15 cellular contexts compared by ENCODE assay signal in the genomic region with DNA sequence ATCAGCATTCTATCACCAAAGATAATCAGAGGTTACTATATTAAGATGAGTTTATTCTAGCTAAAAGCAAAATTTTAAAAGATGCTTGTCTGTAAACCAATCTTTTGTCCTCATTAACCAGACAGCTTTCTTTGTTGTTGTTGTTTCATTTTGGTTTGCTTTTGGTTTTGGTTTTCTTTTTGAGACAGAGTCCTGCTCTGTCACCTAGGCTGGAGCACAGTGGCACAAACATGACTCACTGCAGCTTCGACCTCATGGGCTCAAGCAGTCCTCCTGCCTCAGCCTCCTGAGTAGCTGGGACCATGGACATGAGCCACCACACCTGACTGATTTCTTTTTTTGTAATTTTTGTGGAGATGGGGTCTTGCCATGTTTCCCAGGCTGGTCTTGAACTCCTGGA.
DNase-seq lines count a peak whose midpoint lies in the region; ATAC-seq and TF ChIP-seq lines count a peak whose summit lies in the region.
"Had no signal": no experiment of that assay in that cellular context is flagged by ENCODE, and none has a peak within 500 bp of the region (broad histone marks: within the 10 kb centered on the region; RNA-seq: fewer than 3 reads in every experiment).

No MANE protein-coding gene starts in this region.

- H2AFZ ChIP-seq in MM.1S (ENCODE audit: low read length) (peak overlapping the region; percentile 4; the same call in 1 of the 2 replicates), neural progenitor cell (replicated peaks) (no peak overlapping the region)

- peak overlapping the region; percentile 10; the same call in 1 of the 2 replicates for H3K4me2 ChIP-seq in MM.1S (ENCODE audit: low read depth, low read length)
- no peak overlapping the region for H3K4me2 ChIP-seq in neural progenitor cell

- H3K9me3 Mint-ChIP-seq in neural progenitor cell, result peaks cover 20% of the 10 kb centered on the region

- H3K27me3 Mint-ChIP-seq in neural progenitor cell (ENCODE audit: insufficient read depth, low read depth), result no peaks in the 10 kb centered on the region

- H3K9me2 ChIP-seq in MM.1S (replicated peaks; ENCODE audit: insufficient read depth, low read length), result no peaks in the 10 kb centered on the region

- no peaks in the 10 kb centered on the region for H3K36me3 Mint-ChIP-seq in neural progenitor cell
- H3K36me3 Mint-ChIP-seq: mesothelial cell of epicardium had no signal

- H3K4me3 ChIP-seq in MM.1S (ENCODE audit: low read length) (no peak overlapping the region), neural progenitor cell (no peak overlapping the region), left lung (no peak overlapping the region)
- H3K4me3 ChIP-seq: right atrium auricular region had no signal

- H3K79me2 ChIP-seq in MM.1S (ENCODE audit: low read length) (no peaks in the 10 kb centered on the region), neural progenitor cell (ENCODE audit: low read depth) (no peaks in the 10 kb centered on the region)

- H3K27ac ChIP-seq in MM.1S (ENCODE audit: low read length), result no peak overlapping the region
- H3K27ac ChIP-seq in neural progenitor cell, result no peak overlapping the region
- H3K27ac ChIP-seq in left lung, result no peak overlapping the region
- H3K27ac ChIP-seq: right atrium auricular region, WERI-Rb-1 had no signal

- DNase-seq in MM.1S (peak; percentile 46), ureter (ENCODE audit: low spot score) (no peak), neural progenitor cell (ENCODE audit: low spot score) (no peak), left lung (no peak)
- no peak for DNase-seq in activated effector memory CD4-positive, alpha-beta T cell treated with anti-CD3 and anti-CD28 coated beads, Interleukin-2, amount 50 U/mL, for 16 hours
- DNase-seq: effector CD8-positive, alpha-beta T cell; islet precursor cell; NCI-H146; stimulated activated CD4-positive, alpha-beta T cell treated with anti-CD3 and anti-CD28 coated beads, Interleukin-2, amount 100 ng/mL, for 24 hours; WERI-Rb-1 had no signal

- no peaks in the 10 kb centered on the region for H3K27me3 ChIP-seq in MM.1S (replicated peaks; ENCODE audit: insufficient read depth, low read length)
- H3K27me3 ChIP-seq in neural progenitor cell, result no peaks in the 10 kb centered on the region
- no peaks in the 10 kb centered on the region for H3K27me3 ChIP-seq in left lung
- H3K27me3 ChIP-seq: right atrium auricular region had no signal

- no peaks in the 10 kb centered on the region for H3F3A ChIP-seq in MM.1S (ENCODE audit: insufficient read depth, low read length)
- H3F3A ChIP-seq in neural progenitor cell (ENCODE audit: low read depth), result peaks cover 6% of the 10 kb centered on the region

- H3K4me1 ChIP-seq in MM.1S (ENCODE audit: low read length) (no peaks in the 10 kb centered on the region), neural progenitor cell (peaks cover 15% of the 10 kb centered on the region), left lung (no peaks in the 10 kb centered on the region)
- H3K4me1 ChIP-seq: right atrium auricular region had no signal

- TF ChIP-seq CTCF in MM.1S (IDR thresholded peaks at IDR 0.05; ENCODE audit: low read length) (no peak), neural progenitor cell (IDR thresholded peaks at IDR 0.05) (no peak), left lung (IDR thresholded peaks at IDR 0.05) (no peak)

- H3K4me1 Mint-ChIP-seq in neural progenitor cell, result peaks cover 4% of the 10 kb centered on the region
- H3K4me1 Mint-ChIP-seq: mesothelial cell of epicardium had no signal

- H4K20me1 ChIP-seq in MM.1S (ENCODE audit: insufficient read depth, low read length) (no peaks in the 10 kb centered on the region), neural progenitor cell (ENCODE audit: low read depth) (no peaks in the 10 kb centered on the region)

- H3K9me3 ChIP-seq in MM.1S (replicated peaks; ENCODE audit: insufficient read depth, low read length) (no peaks in the 10 kb centered on the region), neural progenitor cell (ENCODE audit: low read depth) (no peaks in the 10 kb centered on the region), left lung (peaks cover 0 to 9% of the 10 kb centered on the region in 2 donors)
- H3K9me3 ChIP-seq: right atrium auricular region had no signal

- H3K27ac Mint-ChIP-seq in neural progenitor cell, result no peak overlapping the region
- H3K27ac Mint-ChIP-seq: mesothelial cell of epicardium had no signal

- intact Hi-C loops in left lung (cut with DNase I), result no loop called here

- H3K36me3 ChIP-seq in MM.1S (replicated peaks; ENCODE audit: insufficient read depth, low read length) (no peaks in the 10 kb centered on the region), neural progenitor cell (no peaks in the 10 kb centered on the region), left lung (no peaks in the 10 kb centered on the region)
- H3K36me3 ChIP-seq: right atrium auricular region, WERI-Rb-1 had no signal

- ATAC-seq in GM18517 (IDR thresholded peaks at IDR 0.05; ENCODE audit: unreplicated experiment) (peak; percentile 91), GM19395 (IDR thresholded peaks at IDR 0.05; ENCODE audit: unreplicated experiment) (peak; percentile 94), HG02870 (IDR thresholded peaks at IDR 0.05; ENCODE audit: unreplicated experiment) (peak; percentile 67), left lung (no peak)

- H3K4me3 Mint-ChIP-seq in neural progenitor cell, result no peak overlapping the region
- H3K4me3 Mint-ChIP-seq: mesothelial cell of epicardium had no signal

- H3K9ac ChIP-seq in MM.1S (ENCODE audit: low read length) (no peak overlapping the region), neural progenitor cell (no peak overlapping the region)
